Comparison of ENCODE assay signal across 11 cellular contexts in genomic region chr5:7078901-7079300, GRCh38.
DNase-seq lines count a peak whose midpoint lies in the region; ATAC-seq, FAIRE-seq and TF ChIP-seq lines count a peak whose summit lies in the region.
"Had no signal": no experiment of that assay in that cellular context is flagged by ENCODE, and none has a peak within 500 bp of the region (broad histone marks: within the 10 kb centered on the region; RNA-seq: fewer than 3 reads in every experiment).

No MANE protein-coding gene starts in this region.

- no peaks in the 10 kb centered on the region for H3K27me3 ChIP-seq in testis

- no peaks in the 10 kb centered on the region for H3K9me3 ChIP-seq in testis
- H3K9me3 ChIP-seq: gastrocnemius medialis had no signal

- DNase-seq in NOMO-1 (lab: John Stamatoyannopoulos, UW; ENCODE audit: unreplicated experiment in 2 of 2), result peak; percentile 7 to 13
- no peak for DNase-seq in NOMO-1 treated with dmso at 0.1 percent for 144 hours (lab: John Stamatoyannopoulos, UW; ENCODE audit: unreplicated experiment)
- peak; percentile 53 for DNase-seq in NCI-H774 (lab: John Stamatoyannopoulos, UW)
- DNase-seq in epithelial cell of esophagus (ENCODE audit: low read depth), result peak; percentile 32
- DNase-seq in testis, result peak; percentile 77
- no peak for DNase-seq in HCEC 1CT
- DNase-seq in HTR-8/SVneo (ENCODE audit: insufficient read length, low spot score), result no peak
- DNase-seq: gastrocnemius medialis, natural killer cell had no signal

- no peak for FAIRE-seq in HTR-8/SVneo (lab: Jason Lieb, UNC)

- no peak overlapping the region for H3K27ac ChIP-seq in testis
- H3K27ac ChIP-seq: gastrocnemius medialis had no signal

- TF ChIP-seq POLR2A in testis (IDR thresholded peaks at IDR 0.05), result no peak

- TF ChIP-seq CTCF in epithelial cell of esophagus (IDR thresholded peaks at IDR 0.05; ENCODE audit: insufficient read depth, low read depth, low read length, missing control alignments) (peak; percentile 48), testis (IDR thresholded peaks at IDR 0.05) (peak in 1 of 3 experiments; percentile 16)

- intact Hi-C loops in testis (cut with DNase I; ENCODE audit: low total_unique reads), result no loop called here

- 40 to 56% methylated on average over 9 of the region's 9 CpGs for WGBS in testis, 2 donors

- H3K4me1 ChIP-seq in testis, result no peaks in the 10 kb centered on the region
- H3K4me1 ChIP-seq: gastrocnemius medialis had no signal

- ATAC-seq in GM18870 (IDR thresholded peaks at IDR 0.05; ENCODE audit: unreplicated experiment), result no peak
- ATAC-seq: activated CD4-positive, CD25-positive, alpha-beta regulatory T cell treated with anti-CD3 and anti-CD28 coated beads, Interleukin-2, amount 50 U/mL, for 24 hours; gastrocnemius medialis; natural killer cell had no signal

- H3K4me3 ChIP-seq in epithelial cell of esophagus (ENCODE audit: low read length), result no peak overlapping the region
- H3K4me3 ChIP-seq in testis, result no peak overlapping the region
- H3K4me3 ChIP-seq: gastrocnemius medialis had no signal

- H3K36me3 ChIP-seq in testis (ENCODE audit: low read depth, missing control alignments), result no peaks in the 10 kb centered on the region
- H3K36me3 ChIP-seq: gastrocnemius medialis had no signal

Comparison
In these comparisons a context has a peak if more than half of its experiments do, and no peak if none do; other contexts are left out.
1. DNase-seq: peak in NOMO-1 (2 of 2), NCI-H774 (single experiment), epithelial cell of esophagus (single experiment) and testis (single experiment); none in NOMO-1 treated with dmso at 0.1 percent for 144 hours (single experiment), HCEC 1CT (single experiment) and HTR-8/SVneo (single experiment).